ENCODE assay signal across 2 cellular contexts in the genomic region with DNA sequence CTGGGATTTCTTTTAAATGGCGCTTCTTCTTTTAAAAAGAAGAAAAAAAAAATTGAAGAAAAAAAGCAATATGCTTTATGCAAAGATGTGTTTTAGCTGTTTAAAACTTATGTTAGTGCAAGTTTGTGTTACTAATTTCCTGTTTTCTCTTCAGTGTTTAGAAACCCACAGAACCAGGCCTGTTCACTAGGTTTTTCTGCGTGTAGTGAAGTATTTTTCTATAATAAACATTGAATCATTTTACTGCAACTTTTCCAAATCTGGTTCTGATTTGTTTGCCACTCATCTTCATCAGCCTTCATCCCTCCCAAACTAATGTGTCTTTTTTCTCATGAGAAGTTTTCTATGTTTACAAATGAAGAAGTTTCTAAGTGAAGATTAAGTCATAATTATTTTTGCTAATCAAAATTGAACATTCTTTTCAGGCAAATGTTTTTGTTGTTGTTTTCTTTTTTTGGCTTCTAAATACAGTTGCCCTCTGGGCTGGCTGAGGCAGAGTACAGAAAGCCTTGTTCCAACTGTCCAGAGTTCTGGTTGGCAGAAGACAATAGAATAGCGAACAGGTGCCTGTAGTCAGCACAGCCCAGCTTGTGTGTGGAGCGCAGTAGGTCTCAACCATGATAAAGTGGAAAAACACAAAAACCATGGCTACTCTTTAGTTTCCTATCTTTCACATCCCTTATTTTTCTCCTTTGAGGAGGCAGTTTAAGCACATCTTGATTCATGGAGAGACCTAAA.
TF ChIP-seq lines count a peak whose summit lies in the region.

No MANE protein-coding gene starts in this region.

TF ChIP-seq in IMR-90, 13 proteins besides CTCF, POLR2A, EP300 and RAD21:
- TF ChIP-seq, protein P1, sequence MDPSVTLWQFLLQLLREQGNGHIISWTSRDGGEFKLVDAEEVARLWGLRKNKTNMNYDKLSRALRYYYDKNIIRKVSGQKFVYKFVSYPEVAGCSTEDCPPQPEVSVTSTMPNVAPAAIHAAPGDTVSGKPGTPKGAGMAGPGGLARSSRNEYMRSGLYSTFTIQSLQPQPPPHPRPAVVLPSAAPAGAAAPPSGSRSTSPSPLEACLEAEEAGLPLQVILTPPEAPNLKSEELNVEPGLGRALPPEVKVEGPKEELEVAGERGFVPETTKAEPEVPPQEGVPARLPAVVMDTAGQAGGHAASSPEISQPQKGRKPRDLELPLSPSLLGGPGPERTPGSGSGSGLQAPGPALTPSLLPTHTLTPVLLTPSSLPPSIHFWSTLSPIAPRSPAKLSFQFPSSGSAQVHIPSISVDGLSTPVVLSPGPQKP (IDR thresholded peaks at IDR 0.05; ENCODE audit: borderline replicate concordance, low read depth, low read length): no peak
- TF ChIP-seq RFX5 (IDR thresholded peaks at IDR 0.05; ENCODE audit: low read depth, low read length) (no peak), MXI1 (IDR thresholded peaks at IDR 0.05; ENCODE audit: borderline replicate concordance, low read depth, low read length) (no peak), CEBPB (IDR thresholded peaks at IDR 0.05; ENCODE audit: low read depth, low read length) (no peak), CHD1 (IDR thresholded peaks at IDR 0.05; ENCODE audit: low read depth, low read length) (no peak), BHLHE40 (IDR thresholded peaks at IDR 0.05; ENCODE audit: low read depth, low read length) (no peak)

TF ChIP-seq in SK-N-SH, 30 proteins besides CTCF, POLR2A, EP300 and RAD21:
- TF ChIP-seq, protein P2, sequence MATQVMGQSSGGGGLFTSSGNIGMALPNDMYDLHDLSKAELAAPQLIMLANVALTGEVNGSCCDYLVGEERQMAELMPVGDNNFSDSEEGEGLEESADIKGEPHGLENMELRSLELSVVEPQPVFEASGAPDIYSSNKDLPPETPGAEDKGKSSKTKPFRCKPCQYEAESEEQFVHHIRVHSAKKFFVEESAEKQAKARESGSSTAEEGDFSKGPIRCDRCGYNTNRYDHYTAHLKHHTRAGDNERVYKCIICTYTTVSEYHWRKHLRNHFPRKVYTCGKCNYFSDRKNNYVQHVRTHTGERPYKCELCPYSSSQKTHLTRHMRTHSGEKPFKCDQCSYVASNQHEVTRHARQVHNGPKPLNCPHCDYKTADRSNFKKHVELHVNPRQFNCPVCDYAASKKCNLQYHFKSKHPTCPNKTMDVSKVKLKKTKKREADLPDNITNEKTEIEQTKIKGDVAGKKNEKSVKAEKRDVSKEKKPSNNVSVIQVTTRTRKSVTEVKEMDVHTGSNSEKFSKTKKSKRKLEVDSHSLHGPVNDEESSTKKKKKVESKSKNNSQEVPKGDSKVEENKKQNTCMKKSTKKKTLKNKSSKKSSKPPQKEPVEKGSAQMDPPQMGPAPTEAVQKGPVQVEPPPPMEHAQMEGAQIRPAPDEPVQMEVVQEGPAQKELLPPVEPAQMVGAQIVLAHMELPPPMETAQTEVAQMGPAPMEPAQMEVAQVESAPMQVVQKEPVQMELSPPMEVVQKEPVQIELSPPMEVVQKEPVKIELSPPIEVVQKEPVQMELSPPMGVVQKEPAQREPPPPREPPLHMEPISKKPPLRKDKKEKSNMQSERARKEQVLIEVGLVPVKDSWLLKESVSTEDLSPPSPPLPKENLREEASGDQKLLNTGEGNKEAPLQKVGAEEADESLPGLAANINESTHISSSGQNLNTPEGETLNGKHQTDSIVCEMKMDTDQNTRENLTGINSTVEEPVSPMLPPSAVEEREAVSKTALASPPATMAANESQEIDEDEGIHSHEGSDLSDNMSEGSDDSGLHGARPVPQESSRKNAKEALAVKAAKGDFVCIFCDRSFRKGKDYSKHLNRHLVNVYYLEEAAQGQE (IDR thresholded peaks at IDR 0.05; ENCODE audit: low read depth, low read length): no peak
- TF ChIP-seq RFX5 (IDR thresholded peaks at IDR 0.05; ENCODE audit: low read length) (no peak), FOXM1 (IDR thresholded peaks at IDR 0.05; ENCODE audit: low read depth) (no peak), NRF1 (IDR thresholded peaks at IDR 0.05; ENCODE audit: low read depth, low read length) (no peak)
